Comparison of ENCODE assay signal across 11 cellular contexts in genomic region chr19:4088975-4089374, GRCh38. TPM values are rescaled to one million over a fixed set of nuclear protein-coding genes. Genes with fewer than 3 reads are reported as not detected.
DNase-seq lines count a peak whose midpoint lies in the region; ATAC-seq, FAIRE-seq and TF ChIP-seq lines count a peak whose summit lies in the region.
"Had no signal": no experiment of that assay in that cellular context is flagged by ENCODE, and none has a peak within 500 bp of the region (broad histone marks: within the 10 kb centered on the region; RNA-seq: fewer than 3 reads in every experiment).

No MANE protein-coding gene starts in this region.

- H3K4me1 ChIP-seq in aorta (ENCODE audit: control insufficient read depth in 1 of 2, insufficient read depth in 2 of 2, low read length in 2 of 2) (no peaks in the 10 kb centered on the region), kidney (ENCODE audit: control insufficient read depth in 1 of 2, insufficient read depth in 1 of 2, low read depth in 1 of 2, low read length in 2 of 2) (peaks cover 4 to 6% of the 10 kb centered on the region in 2 donors)

- H3K4me3 ChIP-seq in aorta (ENCODE audit: low read length in 2 of 2) (no peak overlapping the region), kidney (ENCODE audit: low read length in 2 of 2) (no peak overlapping the region)
- H3K4me3 ChIP-seq: cardiac muscle cell, SK-N-MC had no signal

- H3K4me3 Mint-ChIP-seq in immature natural killer cell = peak overlapping the region; percentile 77 to 85 (median 79)
- no peak overlapping the region for H3K4me3 Mint-ChIP-seq in mesothelial cell of epicardium
- H3K4me3 Mint-ChIP-seq in endothelial cell (ENCODE audit: unreplicated experiment) = no peak overlapping the region

- TF ChIP-seq CTCF in mesothelial cell of epicardium (IDR thresholded peaks at IDR 0.05; ENCODE audit: unreplicated experiment) (no peak), kidney (IDR thresholded peaks at IDR 0.05; ENCODE audit: borderline replicate concordance, extremely low read depth, insufficient read depth) (no peak), endothelial cell (IDR thresholded peaks at IDR 0.05; ENCODE audit: unreplicated experiment) (no peak)

- ATAC-seq in aorta (ENCODE audit: low FRiP score) = peak; percentile 17

- 80 to 84% methylated on average over 2 of the region's 2 CpGs for WGBS in aorta, 2 donors

- peaks cover 0 to 4% (median 4%) of the 10 kb centered on the region in 3 donors for H3K36me3 Mint-ChIP-seq in immature natural killer cell
- H3K36me3 Mint-ChIP-seq in mesothelial cell of epicardium = peaks cover 7% of the 10 kb centered on the region
- H3K36me3 Mint-ChIP-seq in endothelial cell (ENCODE audit: low read depth, unreplicated experiment) = no peaks in the 10 kb centered on the region

- peak; percentile 29 for DNase-seq in stimulated activated CD4-positive, alpha-beta T cell treated with anti-CD3 and anti-CD28 coated beads, Interleukin-4, amount 100 ng/mL, for 24 hours
- no peak for DNase-seq in stimulated activated CD4-positive, alpha-beta T cell treated with anti-CD3 and anti-CD28 coated beads, Interleukin-1b, Interleukin-23, amount 100 ng/mL, for 48 hours
- peak; percentile 41 for DNase-seq in T-helper 9 cell
- DNase-seq in immature natural killer cell = peak; percentile 87 to 90 (median 88)
- no peak for DNase-seq in aorta
- no peak for DNase-seq in mesothelial cell of epicardium (ENCODE audit: low spot score in 2 of 2, unreplicated experiment in 2 of 2)
- no peak for DNase-seq in kidney
- DNase-seq in endothelial cell (ENCODE audit: low spot score) = no peak

- no peak for FAIRE-seq in kidney (lab: Jason Lieb, UNC)

- peak overlapping the region; percentile 92 to 98 (median 97) for H3K27ac Mint-ChIP-seq in immature natural killer cell
- H3K27ac Mint-ChIP-seq in mesothelial cell of epicardium = no peak overlapping the region
- H3K27ac Mint-ChIP-seq in endothelial cell (ENCODE audit: unreplicated experiment) = no peak overlapping the region

- intact Hi-C loops in aorta (cut with DNase I) (no loop called here), kidney (cut with DNase I) (no loop called here)

- peaks cover 21 to 24% (median 24%) of the 10 kb centered on the region in 3 donors for H3K27me3 Mint-ChIP-seq in immature natural killer cell (ENCODE audit: low read depth in 3 of 3)
- H3K27me3 Mint-ChIP-seq in mesothelial cell of epicardium (ENCODE audit: low read depth) = no peaks in the 10 kb centered on the region
- H3K27me3 Mint-ChIP-seq in endothelial cell (ENCODE audit: unreplicated experiment) = peaks cover 8% of the 10 kb centered on the region
- H3K27me3 Mint-ChIP-seq: IgD-negative memory B cell had no signal

- H3K36me3 ChIP-seq in aorta (ENCODE audit: control insufficient read depth in 1 of 2, insufficient read depth in 2 of 2, low read length in 1 of 2) = no peaks in the 10 kb centered on the region
- H3K36me3 ChIP-seq in kidney (ENCODE audit: control insufficient read depth in 1 of 2, insufficient read depth in 2 of 2, low read length in 2 of 2) = no peaks in the 10 kb centered on the region

- no peak overlapping the region for H3K9ac ChIP-seq in kidney (ENCODE audit: low read length in 2 of 2)

- H3K9me3 ChIP-seq in aorta (ENCODE audit: control insufficient read depth, low read length) (no peaks in the 10 kb centered on the region), kidney (ENCODE audit: control insufficient read depth in 1 of 2, low read length in 2 of 2) (no peaks in the 10 kb centered on the region)

- H3K4me1 Mint-ChIP-seq in immature natural killer cell (peaks cover 55 to 60% of the 10 kb centered on the region in 2 donors), mesothelial cell of epicardium (peaks cover 12% of the 10 kb centered on the region), endothelial cell (ENCODE audit: unreplicated experiment) (no peaks in the 10 kb centered on the region)

- H3K9me3 Mint-ChIP-seq in immature natural killer cell = no peaks in the 10 kb centered on the region
- no peaks in the 10 kb centered on the region for H3K9me3 Mint-ChIP-seq in mesothelial cell of epicardium
- no peaks in the 10 kb centered on the region for H3K9me3 Mint-ChIP-seq in endothelial cell (ENCODE audit: unreplicated experiment)
- H3K9me3 Mint-ChIP-seq: IgD-negative memory B cell had no signal

- H3K27ac ChIP-seq in aorta (ENCODE audit: low read depth in 1 of 2, low read length in 2 of 2) (no peak overlapping the region), kidney (ENCODE audit: low read depth in 2 of 2, low read length in 2 of 2) (no peak overlapping the region)
- H3K27ac ChIP-seq: cardiac muscle cell, SK-N-MC had no signal

- H3K27me3 ChIP-seq in aorta (ENCODE audit: control insufficient read depth in 1 of 2, insufficient read depth in 2 of 2, low read length in 1 of 2) = no peaks in the 10 kb centered on the region
- H3K27me3 ChIP-seq: cardiac muscle cell had no signal

RNA-seq across cellular contexts. Expression of gene ZBTB7A, which starts 22.3 kb away (rescaled TPM):
- 10 to 100 TPM; 10.2 to 62.3 (median 29.0) TPM for polyA plus RNA-seq in immature natural killer cell
- total RNA-seq in aorta = 10 to 100 TPM; 50.4 to 53.9 TPM
- polyA plus RNA-seq in aorta = 10 to 100 TPM in 1 of 2 donors, 1 to 10 TPM in 1; 7.8 to 14.5 TPM
- 27.3 to 27.9 TPM (median 27.7 TPM) in 3 replicates for total RNA-seq in mesothelial cell of epicardium
- 53.2 TPM for total RNA-seq in kidney
- 8.9 TPM for polyA plus RNA-seq in kidney (ENCODE audit: insufficient read depth, low read depth, low replicate concordance)
- total RNA-seq in endothelial cell (ENCODE audit: unreplicated experiment) = 14.5 TPM

RNA-seq across cellular contexts. Expression of gene MAP2K2, which starts 34.9 kb away (rescaled TPM):
- polyA plus RNA-seq in immature natural killer cell = 10 to 100 TPM; 75.5 to 96.0 (median 86.6) TPM
- total RNA-seq in aorta = 10 to 100 TPM; 80.8 to 97.8 TPM
- polyA plus RNA-seq in aorta = 100 to 1,000 TPM in 1 of 2 donors, 10 to 100 TPM in 1; 82.4 to 230 TPM
- total RNA-seq in mesothelial cell of epicardium = 147 to 161 TPM (median 152 TPM) in 3 replicates
- total RNA-seq in kidney = 105 TPM
- 138 TPM for polyA plus RNA-seq in kidney (ENCODE audit: insufficient read depth, low read depth, low replicate concordance)
- 153 TPM for total RNA-seq in endothelial cell (ENCODE audit: unreplicated experiment)

Comparison
In these comparisons a context has a peak if more than half of its experiments do, and no peak if none do; other contexts are left out.
1. DNase-seq: peak in stimulated activated CD4-positive, alpha-beta T cell treated with anti-CD3 and anti-CD28 coated beads, Interleukin-4, amount 100 ng/mL, for 24 hours (single experiment), T-helper 9 cell (single experiment) and immature natural killer cell (3 of 3); none in stimulated activated CD4-positive, alpha-beta T cell treated with anti-CD3 and anti-CD28 coated beads, Interleukin-1b, Interleukin-23, amount 100 ng/mL, for 48 hours (single experiment), aorta (0 of 2), mesothelial cell of epicardium (0 of 2), kidney (single experiment) and endothelial cell (single experiment).
2. H3K27ac Mint-ChIP-seq: peak in immature natural killer cell (6 of 6); none in mesothelial cell of epicardium (single experiment) and endothelial cell (single experiment).
3. H3K4me3 Mint-ChIP-seq: peak in immature natural killer cell (5 of 5); none in mesothelial cell of epicardium (single experiment) and endothelial cell (single experiment).